In genomic region chr10:10871312-10871711, GRCh38 we compare ENCODE assay signal across 13 cellular contexts.
DNase-seq lines count a peak whose midpoint lies in the region; ATAC-seq and TF ChIP-seq lines count a peak whose summit lies in the region.
"Had no signal": no experiment of that assay in that cellular context is flagged by ENCODE, and none has a peak within 500 bp of the region (broad histone marks: within the 10 kb centered on the region; RNA-seq: fewer than 3 reads in every experiment).

No MANE protein-coding gene starts in this region.

- H3K79me2 ChIP-seq in osteoblast (ENCODE audit: insufficient read depth, low read length) = no peaks in the 10 kb centered on the region

- H3K4me3 ChIP-seq in brain microvascular endothelial cell (ENCODE audit: low read depth, low read length) = no peak overlapping the region
- H3K4me3 ChIP-seq in osteoblast (ENCODE audit: insufficient read depth, low read length) = no peak overlapping the region
- no peak overlapping the region for H3K4me3 ChIP-seq in transverse colon

- no peak for TF ChIP-seq EP300 in transverse colon (IDR thresholded peaks at IDR 0.05; ENCODE audit: low read depth)

- in situ Hi-C loops in brain microvascular endothelial cell (cut with HindIII; ENCODE audit: low pct_ligation_motif_present, low sequenced_read_pairs) (no loop called here), transverse colon (cut with MboI; ENCODE audit: low pct_ligation_motif_present in 1 of 4, low pct_unique_long_range_greater_than_20kb in 1 of 4, low sequenced_read_pairs in 3 of 4) (no loop called here)

- no peaks in the 10 kb centered on the region for H3K27me3 ChIP-seq in brain microvascular endothelial cell (replicated peaks)
- H3K27me3 ChIP-seq in osteoblast (ENCODE audit: insufficient read depth, low read length) = no peaks in the 10 kb centered on the region
- no peaks in the 10 kb centered on the region for H3K27me3 ChIP-seq in transverse colon

- H4K20me1 ChIP-seq in osteoblast (ENCODE audit: insufficient read depth, low read length) = no peaks in the 10 kb centered on the region

- WGBS in transverse colon (ENCODE audit: low coverage in 1 of 2), 2 donors = 75 to 94% methylated on average over 4 to 6 of the region's 6 CpGs

- H3K4me2 ChIP-seq in osteoblast (ENCODE audit: insufficient read depth, low read length) = peak overlapping the region; percentile 17

- H3K9me3 ChIP-seq in osteoblast (ENCODE audit: low read depth, low read length) (no peaks in the 10 kb centered on the region), transverse colon (no peaks in the 10 kb centered on the region)

- ATAC-seq in left ventricle myocardium superior = peak; percentile 6
- ATAC-seq in HG03457 (IDR thresholded peaks at IDR 0.05; ENCODE audit: unreplicated experiment) = no peak
- no peak for ATAC-seq in HG02938 (IDR thresholded peaks at IDR 0.05; ENCODE audit: unreplicated experiment)
- no peak for ATAC-seq in GM18520 (IDR thresholded peaks at IDR 0.05; ENCODE audit: unreplicated experiment)
- ATAC-seq: HepG2 had no signal

- H2AFZ ChIP-seq in osteoblast (ENCODE audit: low read length) = no peak overlapping the region

- no peak for DNase-seq in brain microvascular endothelial cell
- DNase-seq in left ventricle myocardium superior = no peak
- DNase-seq in osteoblast (ENCODE audit: insufficient read length, low spot score, missing footprints) = no peak
- DNase-seq in transverse colon = no peak
- DNase-seq in dedifferentiated amniotic fluid mesenchymal stem cell (ENCODE audit: extremely low spot score) = no peak
- DNase-seq: activated CD8-positive, alpha-beta memory T cell treated with anti-CD3 and anti-CD28 coated beads for 24 hours; NCI-H1048; SIG-M5 had no signal

- TF ChIP-seq CTCF in brain microvascular endothelial cell (IDR thresholded peaks at IDR 0.05; ENCODE audit: low read depth, low read length, missing control alignments) = no peak
- TF ChIP-seq CTCF in osteoblast (IDR thresholded peaks at IDR 0.05; ENCODE audit: extremely low read depth, low read depth, low read length) = no peak
- TF ChIP-seq CTCF in transverse colon (IDR thresholded peaks at IDR 0.05) = no peak

- H3K36me3 ChIP-seq in brain microvascular endothelial cell (replicated peaks) (no peaks in the 10 kb centered on the region), osteoblast (ENCODE audit: insufficient read depth, low read length) (no peaks in the 10 kb centered on the region), transverse colon (no peaks in the 10 kb centered on the region)

- H3K4me1 ChIP-seq in osteoblast (ENCODE audit: insufficient read depth, low read length) = peaks cover 22% of the 10 kb centered on the region
- peaks cover 3 to 21% (median 18%) of the 10 kb centered on the region in 4 donors for H3K4me1 ChIP-seq in transverse colon

- intact Hi-C loops in left ventricle myocardium superior (cut with micrococcal nuclease) = no loop called here
- intact Hi-C loops in transverse colon (cut with DNase I; ENCODE audit: low total_unique reads) = loop anchor here (10.0 kb wide), 1 partner anchor 77 kb away; no protein-coding TSS in a partner anchor

- no peak for TF ChIP-seq POLR2A in transverse colon (IDR thresholded peaks at IDR 0.05)

- peak overlapping the region; percentile 96 for H3K27ac ChIP-seq in brain microvascular endothelial cell
- H3K27ac ChIP-seq in osteoblast (ENCODE audit: low read depth, low read length) = peak overlapping the region; percentile 94
- H3K27ac ChIP-seq in transverse colon = peak overlapping the region; percentile 60 to 77 (median 69)
- H3K27ac ChIP-seq: C4-2B had no signal
